ENCODE assay signal across 19 cellular contexts in genomic region chr7:101546308-101546936, GRCh38.
DNase-seq lines count a peak whose midpoint lies in the region; ATAC-seq and TF ChIP-seq lines count a peak whose summit lies in the region.
"Had no signal": no experiment of that assay in that cellular context is flagged by ENCODE, and none has a peak within 500 bp of the region (broad histone marks: within the 10 kb centered on the region; RNA-seq: fewer than 3 reads in every experiment).

No MANE protein-coding gene starts in this region.

- TF ChIP-seq CTCF in WTC11 (IDR thresholded peaks at IDR 0.05) (no peak), nephron progenitor cell (IDR thresholded peaks at IDR 0.05) (no peak)

- WGBS in aorta, 2 donors: 82 to 96% methylated on average over 2 of the region's 2 CpGs

- DNase-seq in activated naive CD4-positive, alpha-beta T cell treated with anti-CD3 and anti-CD28 coated beads, Interleukin-2, amount 10 ng/mL, durations not matched to agents 7 days and 5 days: peak; percentile 15
- DNase-seq in activated naive CD4-positive, alpha-beta T cell treated with anti-CD3 and anti-CD28 coated beads, Interleukin-2, amount 50 U/mL, for 16 hours: no peak
- DNase-seq in WTC11 (ENCODE audit: low spot score) (no peak), nephron progenitor cell (no peak), aorta (peak; percentile 28 to 46), NCI-H2107 treated with DMSO at 0.1 percent for 48 hours (lab: John Stamatoyannopoulos, UW; ENCODE audit: unreplicated experiment) (no peak), DMS53 treated with DMSO at 0.1 percent for 48 hours (lab: John Stamatoyannopoulos, UW; ENCODE audit: unreplicated experiment) (no peak)
- no peak for DNase-seq in stimulated activated naive CD8-positive, alpha-beta T cell treated with anti-CD3 and anti-CD28 coated beads, Interleukin-15, amount 100 ng/mL, for 72 hours
- DNase-seq: CD4-positive, alpha-beta memory T cell; DMS153; GF-D8; KBM-7; NCI-H187; NCI-H226; NCI-H524; PC-3; RPMI8226; SIG-M5 had no signal

- no peaks in the 10 kb centered on the region for H3K4me1 Mint-ChIP-seq in activated naive CD4-positive, alpha-beta T cell treated with anti-CD3 and anti-CD28 coated beads, Interleukin-2, amount 10 ng/mL, durations not matched to agents 7 days and 5 days
- peaks cover 4% of the 10 kb centered on the region; the same call in 1 of the 2 replicates for H3K4me1 Mint-ChIP-seq in WTC11
- no peaks in the 10 kb centered on the region for H3K4me1 Mint-ChIP-seq in nephron progenitor cell
- H3K4me1 Mint-ChIP-seq in stimulated activated naive CD8-positive, alpha-beta T cell treated with anti-CD3 and anti-CD28 coated beads, Interleukin-15, amount 100 ng/mL, for 72 hours: peaks cover 1% of the 10 kb centered on the region

- H3K36me3 Mint-ChIP-seq in activated naive CD4-positive, alpha-beta T cell treated with anti-CD3 and anti-CD28 coated beads, Interleukin-2, amount 10 ng/mL, durations not matched to agents 7 days and 5 days: no peaks in the 10 kb centered on the region
- H3K36me3 Mint-ChIP-seq in WTC11 (peaks cover 15% of the 10 kb centered on the region), nephron progenitor cell (ENCODE audit: low read depth) (peaks cover 50% of the 10 kb centered on the region)
- H3K36me3 Mint-ChIP-seq: CD4-positive, alpha-beta memory T cell had no signal

- POLR2A ChIA-PET in WTC11 (lab: Charles Lee): no interaction called here

- H3K9me3 ChIP-seq in aorta (ENCODE audit: control insufficient read depth, low read length): no peaks in the 10 kb centered on the region

- intact Hi-C loops in aorta (cut with DNase I): loop anchor here in 1 of 2 donors (10.0 kb wide), 1 partner anchor 688 kb away; no protein-coding TSS in a partner anchor

- no peak overlapping the region for H3K4me3 ChIP-seq in aorta (ENCODE audit: low read length in 2 of 2)
- H3K4me3 ChIP-seq: GM23338 had no signal

- no peaks in the 10 kb centered on the region for H3K4me1 ChIP-seq in aorta (ENCODE audit: control insufficient read depth in 1 of 2, insufficient read depth in 2 of 2, low read length in 2 of 2)

- H3K9me3 Mint-ChIP-seq in activated naive CD4-positive, alpha-beta T cell treated with anti-CD3 and anti-CD28 coated beads, Interleukin-2, amount 10 ng/mL, durations not matched to agents 7 days and 5 days: no peaks in the 10 kb centered on the region
- H3K9me3 Mint-ChIP-seq in WTC11 (no peaks in the 10 kb centered on the region), nephron progenitor cell (no peaks in the 10 kb centered on the region)
- H3K9me3 Mint-ChIP-seq in stimulated activated naive CD8-positive, alpha-beta T cell treated with anti-CD3 and anti-CD28 coated beads, Interleukin-15, amount 100 ng/mL, for 72 hours: no peaks in the 10 kb centered on the region
- H3K9me3 Mint-ChIP-seq: CD4-positive, alpha-beta memory T cell; GM23338 had no signal

- ATAC-seq in WTC11: no peak
- ATAC-seq in aorta (ENCODE audit: low FRiP score): no peak
- ATAC-seq in stimulated activated naive CD8-positive, alpha-beta T cell treated with anti-CD3 and anti-CD28 coated beads, Interleukin-15, amount 100 ng/mL, for 72 hours: no peak
- ATAC-seq: GM23338, PC-3 had no signal

- H3K27me3 ChIP-seq in aorta (ENCODE audit: control insufficient read depth in 1 of 2, insufficient read depth in 2 of 2, low read length in 1 of 2): no peaks in the 10 kb centered on the region

- CTCF ChIA-PET in activated naive CD4-positive, alpha-beta T cell treated with anti-CD3 and anti-CD28 coated beads, Interleukin-2, amount 10 ng/mL, durations not matched to agents 7 days and 5 days (lab: Charles Lee): interaction anchor here (1.4 kb wide), 1 partner anchor 10 kb away, joined by 4 read pairs; no protein-coding TSS in a partner anchor
- CTCF ChIA-PET in WTC11 (lab: Charles Lee): interaction anchor here (0.5 kb wide), 1 partner anchor 9 kb away, joined by 3 read pairs; no protein-coding TSS in a partner anchor

- no peak overlapping the region for H3K27ac Mint-ChIP-seq in activated naive CD4-positive, alpha-beta T cell treated with anti-CD3 and anti-CD28 coated beads, Interleukin-2, amount 10 ng/mL, durations not matched to agents 7 days and 5 days
- H3K27ac Mint-ChIP-seq in WTC11: peak overlapping the region; percentile 26; the same call in 1 of the 2 replicates
- H3K27ac Mint-ChIP-seq in nephron progenitor cell: peak overlapping the region; percentile 29
- no peak overlapping the region for H3K27ac Mint-ChIP-seq in stimulated activated naive CD8-positive, alpha-beta T cell treated with anti-CD3 and anti-CD28 coated beads, Interleukin-15, amount 100 ng/mL, for 72 hours
- H3K27ac Mint-ChIP-seq: CD4-positive, alpha-beta memory T cell; GM23338 had no signal

- peaks cover 4% of the 10 kb centered on the region for H3K27me3 Mint-ChIP-seq in activated naive CD4-positive, alpha-beta T cell treated with anti-CD3 and anti-CD28 coated beads, Interleukin-2, amount 10 ng/mL, durations not matched to agents 7 days and 5 days
- H3K27me3 Mint-ChIP-seq in WTC11 (ENCODE audit: low read depth): no peaks in the 10 kb centered on the region
- no peaks in the 10 kb centered on the region for H3K27me3 Mint-ChIP-seq in nephron progenitor cell (ENCODE audit: low read depth, poor library complexity)
- no peaks in the 10 kb centered on the region for H3K27me3 Mint-ChIP-seq in stimulated activated naive CD8-positive, alpha-beta T cell treated with anti-CD3 and anti-CD28 coated beads, Interleukin-15, amount 100 ng/mL, for 72 hours

- H3K27ac ChIP-seq in aorta (ENCODE audit: low read depth in 1 of 2, low read length in 2 of 2): no peak overlapping the region

- H3K4me3 Mint-ChIP-seq in activated naive CD4-positive, alpha-beta T cell treated with anti-CD3 and anti-CD28 coated beads, Interleukin-2, amount 10 ng/mL, durations not matched to agents 7 days and 5 days: no peak overlapping the region
- H3K4me3 Mint-ChIP-seq in WTC11 (no peak overlapping the region), nephron progenitor cell (no peak overlapping the region)
- H3K4me3 Mint-ChIP-seq in stimulated activated naive CD8-positive, alpha-beta T cell treated with anti-CD3 and anti-CD28 coated beads, Interleukin-15, amount 100 ng/mL, for 72 hours: no peak overlapping the region
- H3K4me3 Mint-ChIP-seq: CD4-positive, alpha-beta memory T cell; GM23338 had no signal

- no peaks in the 10 kb centered on the region for H3K36me3 ChIP-seq in aorta (ENCODE audit: control insufficient read depth in 1 of 2, insufficient read depth in 2 of 2, low read length in 1 of 2)

TF ChIP-seq in WTC11, 78 proteins besides CTCF, POLR2A, EP300 and RAD21:
- no peak for TF ChIP-seq CREB1 (CRISPR knock-in tag; IDR thresholded peaks at IDR 0.05)
- no peak for TF ChIP-seq TEAD4 (CRISPR knock-in tag; IDR thresholded peaks at IDR 0.05)
- TF ChIP-seq FOXP1 (CRISPR knock-in tag; IDR thresholded peaks at IDR 0.05; ENCODE audit: borderline replicate concordance): no peak
- TF ChIP-seq IRF2 (CRISPR knock-in tag; IDR thresholded peaks at IDR 0.05; ENCODE audit: borderline replicate concordance, low read depth): no peak
- peak; percentile 89 for TF ChIP-seq ZNF121 (CRISPR knock-in tag; IDR thresholded peaks at IDR 0.05)

Comparison
In these comparisons a context has a peak if more than half of its experiments do, and no peak if none do; other contexts are left out.
1. DNase-seq: peak in activated naive CD4-positive, alpha-beta T cell treated with anti-CD3 and anti-CD28 coated beads, Interleukin-2, amount 10 ng/mL, durations not matched to agents 7 days and 5 days (single experiment) and aorta (2 of 2); none in activated naive CD4-positive, alpha-beta T cell treated with anti-CD3 and anti-CD28 coated beads, Interleukin-2, amount 50 U/mL, for 16 hours (single experiment), WTC11 (single experiment), nephron progenitor cell (single experiment), NCI-H2107 treated with DMSO at 0.1 percent for 48 hours (single experiment), DMS53 treated with DMSO at 0.1 percent for 48 hours (single experiment) and stimulated activated naive CD8-positive, alpha-beta T cell treated with anti-CD3 and anti-CD28 coated beads, Interleukin-15, amount 100 ng/mL, for 72 hours (0 of 2).
2. H3K27ac Mint-ChIP-seq: peak in WTC11 (single experiment) and nephron progenitor cell (single experiment); none in activated naive CD4-positive, alpha-beta T cell treated with anti-CD3 and anti-CD28 coated beads, Interleukin-2, amount 10 ng/mL, durations not matched to agents 7 days and 5 days (single experiment) and stimulated activated naive CD8-positive, alpha-beta T cell treated with anti-CD3 and anti-CD28 coated beads, Interleukin-15, amount 100 ng/mL, for 72 hours (0 of 2).